Comparison of ENCODE assay signal across 28 cellular contexts in genomic region chr1:245107776-245108114, GRCh38. TPM values are rescaled to one million over a fixed set of nuclear protein-coding genes. Genes with fewer than 3 reads are reported as not detected.
"Had no signal": no experiment of that assay in that cellular context is flagged by ENCODE, and none has a peak within 500 bp of the region (broad histone marks: within the 10 kb centered on the region; RNA-seq: fewer than 3 reads in every experiment).

No MANE protein-coding gene starts in this region.

- H3K9me3 Mint-ChIP-seq: activated CD4-positive, alpha-beta T cell treated with anti-CD3 and anti-CD28 coated beads, Interleukin-2, amount 10 ng/mL, durations not matched to agents 7 days and 5 days; activated CD8-positive, alpha-beta T cell treated with anti-CD3 and anti-CD28 coated beads for 36 hours; activated naive CD4-positive, alpha-beta T cell treated with anti-CD3 and anti-CD28 coated beads, Interleukin-2, amount 50 U/mL, for 24 hours; activated naive CD8-positive, alpha-beta T cell treated with anti-CD3 and anti-CD28 coated beads, Interleukin-2, amount 50 U/mL, for 24 hours; activated T-cell treated with anti-CD3 and anti-CD28 coated beads, Interleukin-2, amount 50 U/mL, for 4 hours; activated T-helper 2 cell treated with anti-CD3 and anti-CD28 coated beads, Interferon-gamma antibody, Interleukin-2, Interleukin-4, amounts not matched to agents 10 μg/mL and 5 μg/mL and 100 μg/mL, durations not matched to agents 14 hours and 24 hours and 36 hours; central memory CD8-positive, alpha-beta T cell; stimulated activated naive CD8-positive, alpha-beta T cell treated with anti-CD3 and anti-CD28 coated beads, Interleukin-15, Interleukin-2, amounts not matched to agents 100 ng/mL and 50 ng/mL, for 24 hours had no signal

- ATAC-seq: activated CD8-positive, alpha-beta T cell treated with anti-CD3 and anti-CD28 coated beads for 36 hours; activated naive CD8-positive, alpha-beta T cell treated with anti-CD3 and anti-CD28 coated beads, Interleukin-2, amount 50 U/mL, for 24 hours; activated T-cell treated with anti-CD3 and anti-CD28 coated beads, Interleukin-2, amount 50 U/mL, for 4 hours; left ventricle myocardium superior; naive thymus-derived CD4-positive, alpha-beta T cell; sciatic nerve; T-helper 17 cell had no signal

- H3K4me1 ChIP-seq: breast epithelium, upper lobe of left lung had no signal

- H3K4me3 ChIP-seq: breast epithelium, skin epidermis, upper lobe of left lung had no signal

- FAIRE-seq: endometrium, frontal cortex, islet of Langerhans had no signal

- H3K27ac Mint-ChIP-seq: activated CD4-positive, alpha-beta T cell treated with anti-CD3 and anti-CD28 coated beads, Interleukin-2, amount 10 ng/mL, durations not matched to agents 7 days and 5 days; activated CD8-positive, alpha-beta T cell treated with anti-CD3 and anti-CD28 coated beads for 36 hours; activated naive CD4-positive, alpha-beta T cell treated with anti-CD3 and anti-CD28 coated beads, Interleukin-2, amount 50 U/mL, for 24 hours; activated naive CD8-positive, alpha-beta T cell treated with anti-CD3 and anti-CD28 coated beads, Interleukin-2, amount 50 U/mL, for 24 hours; activated T-helper 2 cell treated with anti-CD3 and anti-CD28 coated beads, Interferon-gamma antibody, Interleukin-2, Interleukin-4, amounts not matched to agents 10 μg/mL and 5 μg/mL and 100 μg/mL, durations not matched to agents 14 hours and 24 hours and 36 hours; naive thymus-derived CD4-positive, alpha-beta T cell; stimulated activated naive CD8-positive, alpha-beta T cell treated with anti-CD3 and anti-CD28 coated beads, Interleukin-15, Interleukin-2, amounts not matched to agents 100 ng/mL and 50 ng/mL, for 24 hours; T-helper 17 cell had no signal

- H3K27ac ChIP-seq: breast epithelium, neutrophil, skin epidermis, upper lobe of left lung had no signal

- H3K4me1 Mint-ChIP-seq: activated CD4-positive, alpha-beta T cell treated with anti-CD3 and anti-CD28 coated beads, Interleukin-2, amount 10 ng/mL, durations not matched to agents 7 days and 5 days; activated naive CD4-positive, alpha-beta T cell treated with anti-CD3 and anti-CD28 coated beads, Interleukin-2, amount 50 U/mL, for 24 hours; activated naive CD8-positive, alpha-beta T cell treated with anti-CD3 and anti-CD28 coated beads, Interleukin-2, amount 50 U/mL, for 24 hours; central memory CD8-positive, alpha-beta T cell; T-helper 17 cell had no signal

- H3K27me3 Mint-ChIP-seq: activated CD4-positive, alpha-beta T cell treated with anti-CD3 and anti-CD28 coated beads, Interleukin-2, amount 10 ng/mL, durations not matched to agents 7 days and 5 days; activated CD8-positive, alpha-beta T cell treated with anti-CD3 and anti-CD28 coated beads for 36 hours; activated naive CD4-positive, alpha-beta T cell treated with anti-CD3 and anti-CD28 coated beads, Interleukin-2, amount 50 U/mL, for 24 hours; activated naive CD8-positive, alpha-beta T cell treated with anti-CD3 and anti-CD28 coated beads, Interleukin-2, amount 50 U/mL, for 24 hours; stimulated activated naive CD8-positive, alpha-beta T cell treated with anti-CD3 and anti-CD28 coated beads, Interleukin-15, Interleukin-2, amounts not matched to agents 100 ng/mL and 50 ng/mL, for 24 hours; T-helper 17 cell had no signal

- H3K4me3 Mint-ChIP-seq: activated CD4-positive, alpha-beta T cell treated with anti-CD3 and anti-CD28 coated beads, Interleukin-2, amount 10 ng/mL, durations not matched to agents 7 days and 5 days; activated CD8-positive, alpha-beta T cell treated with anti-CD3 and anti-CD28 coated beads for 36 hours; activated naive CD4-positive, alpha-beta T cell treated with anti-CD3 and anti-CD28 coated beads, Interleukin-2, amount 50 U/mL, for 24 hours; activated naive CD8-positive, alpha-beta T cell treated with anti-CD3 and anti-CD28 coated beads, Interleukin-2, amount 50 U/mL, for 24 hours; activated T-cell treated with anti-CD3 and anti-CD28 coated beads, Interleukin-2, amount 50 U/mL, for 4 hours; central memory CD8-positive, alpha-beta T cell; naive thymus-derived CD4-positive, alpha-beta T cell; stimulated activated naive CD8-positive, alpha-beta T cell treated with anti-CD3 and anti-CD28 coated beads, Interleukin-15, Interleukin-2, amounts not matched to agents 100 ng/mL and 50 ng/mL, for 24 hours; T-helper 17 cell had no signal

- H3K36me3 ChIP-seq: breast epithelium, neutrophil, upper lobe of left lung had no signal

- H3K9me3 ChIP-seq: breast epithelium, neutrophil, upper lobe of left lung had no signal

- H3K27me3 ChIP-seq: breast epithelium, neutrophil, upper lobe of left lung had no signal

- DNase-seq: activated CD4-positive, alpha-beta T cell treated with anti-CD3 and anti-CD28 coated beads for 1 hour; activated CD4-positive, alpha-beta T cell treated with anti-CD3 and anti-CD28 coated beads, Interleukin-2, amount 10 ng/mL, durations not matched to agents 7 days and 5 days; activated CD8-positive, alpha-beta T cell treated with anti-CD3 and anti-CD28 coated beads for 36 hours; activated naive CD8-positive, alpha-beta T cell treated with anti-CD3 and anti-CD28 coated beads, Interleukin-2, amount 50 U/mL, for 24 hours; activated T-cell treated with anti-CD3 and anti-CD28 coated beads, Interleukin-2, amount 50 U/mL, for 4 hours; dermis blood vessel endothelial cell; effector CD4-positive, alpha-beta T cell; left ventricle myocardium superior; mammary epithelial cell; midbrain; naive thymus-derived CD4-positive, alpha-beta T cell; stimulated activated CD4-positive, alpha-beta T cell treated with anti-CD3 and anti-CD28 coated beads, Interleukin-12 subunit alpha, Interleukin-12 subunit beta, amount 100 ng/mL, for 4 hours; stimulated activated CD4-positive, alpha-beta T cell treated with anti-CD3 and anti-CD28 coated beads, Interleukin-4, amount 100 ng/mL, for 1 hour; SW 1271; T-helper 17 cell; T1000; upper lobe of left lung had no signal

RNA-seq across cellular contexts. Expression of gene KIF26B, which starts 47.0 kb away (rescaled TPM):
- total RNA-seq: activated CD4-positive, alpha-beta T cell treated with anti-CD3 and anti-CD28 coated beads, Interleukin-2, amount 10 ng/mL, durations not matched to agents 7 days and 5 days; T-helper 17 cell had no signal
